Comparison of ENCODE assay signal across 8 cellular contexts in the genomic region with DNA sequence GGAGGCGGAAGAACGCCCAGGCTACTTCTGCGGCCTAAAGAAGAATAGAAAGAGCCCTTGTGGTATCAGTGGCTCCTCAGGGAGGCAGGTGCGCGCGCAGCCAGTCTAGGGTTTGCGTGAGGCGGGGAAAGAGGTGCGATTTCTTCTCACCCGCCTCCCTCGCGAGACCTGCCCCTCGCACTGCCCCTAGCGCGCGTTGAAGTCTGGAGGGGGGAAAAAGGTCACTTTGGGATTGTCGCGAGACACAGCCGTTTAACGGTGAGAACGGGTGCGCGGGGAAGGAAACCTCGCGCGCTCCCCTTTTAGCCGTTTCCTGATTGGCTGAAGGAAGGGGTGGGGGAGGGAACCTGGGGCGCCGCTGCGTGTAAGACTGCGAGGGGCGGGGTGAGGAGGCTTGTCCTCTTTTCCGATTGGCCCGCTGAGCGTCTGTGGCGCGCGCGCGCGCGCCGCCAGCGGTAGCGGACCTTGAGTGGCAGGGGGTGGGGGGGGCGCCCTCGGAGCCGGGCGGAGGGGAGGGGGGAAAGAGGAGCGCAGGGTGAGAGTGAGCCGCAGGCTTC.
DNase-seq lines count a peak whose midpoint lies in the region; ATAC-seq lines count a peak whose summit lies in the region.

A gene with protein sequence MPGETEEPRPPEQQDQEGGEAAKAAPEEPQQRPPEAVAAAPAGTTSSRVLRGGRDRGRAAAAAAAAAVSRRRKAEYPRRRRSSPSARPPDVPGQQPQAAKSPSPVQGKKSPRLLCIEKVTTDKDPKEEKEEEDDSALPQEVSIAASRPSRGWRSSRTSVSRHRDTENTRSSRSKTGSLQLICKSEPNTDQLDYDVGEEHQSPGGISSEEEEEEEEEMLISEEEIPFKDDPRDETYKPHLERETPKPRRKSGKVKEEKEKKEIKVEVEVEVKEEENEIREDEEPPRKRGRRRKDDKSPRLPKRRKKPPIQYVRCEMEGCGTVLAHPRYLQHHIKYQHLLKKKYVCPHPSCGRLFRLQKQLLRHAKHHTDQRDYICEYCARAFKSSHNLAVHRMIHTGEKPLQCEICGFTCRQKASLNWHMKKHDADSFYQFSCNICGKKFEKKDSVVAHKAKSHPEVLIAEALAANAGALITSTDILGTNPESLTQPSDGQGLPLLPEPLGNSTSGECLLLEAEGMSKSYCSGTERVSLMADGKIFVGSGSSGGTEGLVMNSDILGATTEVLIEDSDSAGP (plus strand): TSS at position 429 of the 557 bp plus-strand sequence. CDS start 219 bp downstream, outside the sequence.

- H3K27ac ChIP-seq in substantia nigra (ENCODE audit: low read depth, low read length, poor library complexity, severe bottlenecking), result peak within 1 kb of the TSS; percentile 99

- H3K27me3 Mint-ChIP-seq in activated naive CD4-positive, alpha-beta T cell treated with anti-CD3 and anti-CD28 coated beads, Interleukin-2, amount 50 U/mL, for 24 hours, result no peaks in the 10 kb centered on the region

- peak within 1 kb of the TSS; percentile 100 for H3K27ac Mint-ChIP-seq in activated naive CD4-positive, alpha-beta T cell treated with anti-CD3 and anti-CD28 coated beads, Interleukin-2, amount 50 U/mL, for 24 hours

- no peaks in the 10 kb centered on the region for H3K9me3 Mint-ChIP-seq in activated naive CD4-positive, alpha-beta T cell treated with anti-CD3 and anti-CD28 coated beads, Interleukin-2, amount 50 U/mL, for 24 hours

- peak within 1 kb of the TSS; percentile 100 for H3K4me3 Mint-ChIP-seq in activated naive CD4-positive, alpha-beta T cell treated with anti-CD3 and anti-CD28 coated beads, Interleukin-2, amount 50 U/mL, for 24 hours

- peak; percentile 33 for ATAC-seq in HG02571 (IDR thresholded peaks at IDR 0.05; ENCODE audit: unreplicated experiment)

- DNase-seq in GM03348 (ENCODE audit: low spot score) (peak; percentile 97), NCI-H1105 (lab: John Stamatoyannopoulos, UW) (peak; percentile 97), SKM-1 (lab: John Stamatoyannopoulos, UW; ENCODE audit: unreplicated experiment) (peak; percentile 92), globus pallidus (ENCODE audit: low spot score) (peak; percentile 98), non-pigmented ciliary epithelial cell (ENCODE audit: low read depth) (peak; percentile 91), substantia nigra (lab: John Stamatoyannopoulos, UW) (peak; percentile 78 to 98 (median 96))

- H3K4me1 Mint-ChIP-seq in activated naive CD4-positive, alpha-beta T cell treated with anti-CD3 and anti-CD28 coated beads, Interleukin-2, amount 50 U/mL, for 24 hours, result peaks cover 70% of the 10 kb centered on the region

- H3K36me3 Mint-ChIP-seq in activated naive CD4-positive, alpha-beta T cell treated with anti-CD3 and anti-CD28 coated beads, Interleukin-2, amount 50 U/mL, for 24 hours, result peaks cover 18% of the 10 kb centered on the region

Comparison
In these comparisons a context has a peak if more than half of its experiments do, and no peak if none do; other contexts are left out.
1. Peak in every context shown above with its lines: DNase-seq, ATAC-seq and H3K27ac ChIP-seq.